ENCODE assay signal across 19 cellular contexts in genomic region chr7:131459256-131459655, GRCh38.
DNase-seq lines count a peak whose midpoint lies in the region; ATAC-seq and TF ChIP-seq lines count a peak whose summit lies in the region.
"Had no signal": no experiment of that assay in that cellular context is flagged by ENCODE, and none has a peak within 500 bp of the region (broad histone marks: within the 10 kb centered on the region; RNA-seq: fewer than 3 reads in every experiment).

No MANE protein-coding gene starts in this region.

- no peak overlapping the region for H3K27ac ChIP-seq in GM23248
- no peak overlapping the region for H3K27ac ChIP-seq in endodermal cell (ENCODE audit: low read depth, low read length)
- H3K27ac ChIP-seq in mesendoderm (ENCODE audit: low read depth, low read length): no peak overlapping the region
- H3K27ac ChIP-seq: esophagus muscularis mucosa had no signal

- no peaks in the 10 kb centered on the region for H4K20me1 ChIP-seq in GM23248 (ENCODE audit: insufficient read depth)

- H3K36me3 ChIP-seq in GM23248 (ENCODE audit: low read depth): peaks cover 26% of the 10 kb centered on the region
- H3K36me3 ChIP-seq in endodermal cell (ENCODE audit: control insufficient read depth, insufficient read depth, low read length): peaks cover 65% of the 10 kb centered on the region
- H3K36me3 ChIP-seq in mesendoderm (ENCODE audit: control insufficient read depth, insufficient read depth, low read length): no peaks in the 10 kb centered on the region

- H2AFZ ChIP-seq in GM23248: no peak overlapping the region

- no peak overlapping the region for H2AK5ac ChIP-seq in mesendoderm (ENCODE audit: low read length)

- H4K5ac ChIP-seq in mesendoderm (ENCODE audit: low read length): no peak overlapping the region

- no peaks in the 10 kb centered on the region; the same call in 1 of the 2 replicates for H3K9me2 ChIP-seq in GM23248 (ENCODE audit: insufficient read depth)

- H3K79me1 ChIP-seq in mesendoderm (ENCODE audit: low read length): no peaks in the 10 kb centered on the region

- no peak overlapping the region for H3K18ac ChIP-seq in mesendoderm (ENCODE audit: low read length)

- no peak overlapping the region for H3K23ac ChIP-seq in mesendoderm (ENCODE audit: low read length)

- H3K79me2 ChIP-seq in GM23248 (ENCODE audit: insufficient read depth) (peaks cover 28% of the 10 kb centered on the region; the same call in 1 of the 2 replicates), mesendoderm (ENCODE audit: control insufficient read depth, insufficient read depth, low read length) (no peaks in the 10 kb centered on the region)

- TF ChIP-seq CTCF in endodermal cell (conservative IDR thresholded peaks at IDR 0.05): no peak
- TF ChIP-seq CTCF in glutamatergic neuron (IDR thresholded peaks at IDR 0.05; ENCODE audit: partially characterized antibody, unreplicated experiment): no peak
- TF ChIP-seq CTCF in GM13977 (IDR thresholded peaks at IDR 0.05; ENCODE audit: extremely low read depth, insufficient read depth, missing control alignments): no peak

- WGBS in GM23248 (ENCODE audit: low coverage in 1 of 2, low lambda C conversion rate in 2 of 2, missing lambda C conversion rate in 2 of 2), 2 experiments: 97 to 100% methylated on average over 1 of the region's 1 CpG
- 90% methylated on average over 1 of the region's 1 CpG; no CpG with 5 or more reads in 1 of the 2 experiments for WGBS in endodermal cell (ENCODE audit: insufficient coverage in 1 of 2, insufficient read length in 1 of 2), 2 experiments
- WGBS in mesendoderm (ENCODE audit: extremely low coverage, insufficient coverage, low lambda C conversion rate): no CpG with 5 or more reads among the region's 1 CpG

- H3K9me3 ChIP-seq in GM23248 (ENCODE audit: low read depth): no peaks in the 10 kb centered on the region
- peaks cover 7% of the 10 kb centered on the region for H3K9me3 ChIP-seq in endodermal cell (ENCODE audit: control insufficient read depth, low read length)
- H3K9me3 ChIP-seq: esophagus muscularis mucosa, MG63 had no signal

- H3K9ac ChIP-seq in GM23248: no peak overlapping the region
- no peak overlapping the region for H3K9ac ChIP-seq in endodermal cell (ENCODE audit: extremely low read depth, low read length, poor library complexity, severe bottlenecking)
- no peak overlapping the region for H3K9ac ChIP-seq in mesendoderm (ENCODE audit: low read length)

- H3K27me3 Mint-ChIP-seq in endodermal cell (ENCODE audit: insufficient read depth) (no peaks in the 10 kb centered on the region), glutamatergic neuron (ENCODE audit: unreplicated experiment) (no peaks in the 10 kb centered on the region)
- H3K27me3 Mint-ChIP-seq: B cell, T-helper 17 cell had no signal

- no peak for ATAC-seq in GM19395 (IDR thresholded peaks at IDR 0.05; ENCODE audit: unreplicated experiment)
- ATAC-seq: stimulated activated effector memory CD8-positive, alpha-beta T cell treated with anti-CD3 and anti-CD28 coated beads, Interleukin-12 subunit alpha, Interleukin-12 subunit beta, amount 100 ng/mL, for 72 hours; T-helper 17 cell had no signal

- no peaks in the 10 kb centered on the region for H3K9me3 Mint-ChIP-seq in endodermal cell
- peaks cover 3% of the 10 kb centered on the region for H3K9me3 Mint-ChIP-seq in glutamatergic neuron (ENCODE audit: unreplicated experiment)
- H3K9me3 Mint-ChIP-seq: activated T-helper 2 cell treated with anti-CD3 and anti-CD28 coated beads, Interferon-gamma antibody, Interleukin-2, Interleukin-4, amounts not matched to agents 10 μg/mL and 5 μg/mL and 100 μg/mL, durations not matched to agents 14 hours and 24 hours and 36 hours; neural crest cell; stimulated activated effector memory CD8-positive, alpha-beta T cell treated with anti-CD3 and anti-CD28 coated beads, Interleukin-12 subunit alpha, Interleukin-12 subunit beta, amount 100 ng/mL, for 72 hours had no signal

- H3K56ac ChIP-seq in mesendoderm (ENCODE audit: low read length): no peak overlapping the region

- peaks cover 55% of the 10 kb centered on the region for H3K36me3 Mint-ChIP-seq in endodermal cell (ENCODE audit: low read depth)
- no peaks in the 10 kb centered on the region for H3K36me3 Mint-ChIP-seq in glutamatergic neuron (ENCODE audit: unreplicated experiment)

- H3K4me1 ChIP-seq in GM23248 (ENCODE audit: insufficient read depth): peaks cover 3% of the 10 kb centered on the region; the same call in 1 of the 2 replicates
- H3K4me1 ChIP-seq in endodermal cell (ENCODE audit: control insufficient read depth, insufficient read depth, low read length): no peaks in the 10 kb centered on the region
- H3K4me1 ChIP-seq in mesendoderm (ENCODE audit: control insufficient read depth, low read depth, low read length): no peaks in the 10 kb centered on the region

- H3K4me1 Mint-ChIP-seq in endodermal cell: peaks cover 4% of the 10 kb centered on the region
- H3K4me1 Mint-ChIP-seq in glutamatergic neuron (ENCODE audit: low read depth, unreplicated experiment): peaks cover 9% of the 10 kb centered on the region
- H3K4me1 Mint-ChIP-seq: mesothelial cell of epicardium, neural crest cell had no signal

- no peak overlapping the region for H2BK120ac ChIP-seq in mesendoderm (ENCODE audit: low read depth, low read length)

- no peak overlapping the region for H2BK5ac ChIP-seq in mesendoderm (ENCODE audit: low read length)

- no peak overlapping the region for H2BK15ac ChIP-seq in mesendoderm (replicated peaks; ENCODE audit: low read depth)

- H3K4me3 ChIP-seq in GM23248 (no peak overlapping the region), endodermal cell (ENCODE audit: low read length) (no peak overlapping the region), mesendoderm (ENCODE audit: low read length) (no peak overlapping the region)
- H3K4me3 ChIP-seq: esophagus muscularis mucosa, MG63 had no signal

- H3F3A ChIP-seq in GM23248 (ENCODE audit: insufficient read depth): peaks cover 4% of the 10 kb centered on the region; the same call in 1 of the 2 replicates

- no peak overlapping the region for H4K8ac ChIP-seq in mesendoderm (ENCODE audit: low read depth, low read length)

- H3K4me2 ChIP-seq in GM23248 (ENCODE audit: unreplicated experiment) (no peak overlapping the region), mesendoderm (ENCODE audit: low read length) (no peak overlapping the region)

- H3K4ac ChIP-seq in mesendoderm (ENCODE audit: low read depth, low read length): no peak overlapping the region

- DNase-seq in GM23248 (peak; percentile 16), NCI-H226 (peak; percentile 41), endodermal cell (no peak), mesendoderm (peak; percentile 73), glutamatergic neuron (no peak), NCI-H1694 (lab: John Stamatoyannopoulos, UW) (no peak), GM13977 (ENCODE audit: low spot score) (no peak)
- DNase-seq: MG63, NCI-H1694 treated with DMSO at 0.1 percent for 48 hours, NCI-H446 treated with DMSO at 0.1 percent for 48 hours, SHP77 treated with DMSO at 0.1 percent for 48 hours, T-helper 17 cell had no signal

- in situ Hi-C loops in GM23248 (cut with MboI) (no loop called here), GM13977 (cut with MboI; ENCODE audit: low pct_unique_long_range_greater_than_20kb, low sequenced_read_pairs, unreplicated experiment) (no loop called here)

- no peaks in the 10 kb centered on the region for H3K27me3 ChIP-seq in GM23248 (replicated peaks; ENCODE audit: insufficient read depth)
- no peaks in the 10 kb centered on the region for H3K27me3 ChIP-seq in endodermal cell (ENCODE audit: control insufficient read depth, insufficient read depth, low read length, poor library complexity, severe bottlenecking)
- H3K27me3 ChIP-seq in mesendoderm (ENCODE audit: insufficient read depth, low read length, poor library complexity): no peaks in the 10 kb centered on the region
- H3K27me3 ChIP-seq: esophagus muscularis mucosa, MG63 had no signal

- H3K27ac Mint-ChIP-seq in endodermal cell (peak overlapping the region; percentile 42), glutamatergic neuron (ENCODE audit: unreplicated experiment) (no peak overlapping the region)
- H3K27ac Mint-ChIP-seq: B cell; mesothelial cell of epicardium; stimulated activated effector memory CD8-positive, alpha-beta T cell treated with anti-CD3 and anti-CD28 coated beads, Interleukin-12 subunit alpha, Interleukin-12 subunit beta, amount 100 ng/mL, for 72 hours; T-helper 17 cell had no signal

- no peak overlapping the region for H3K4me3 Mint-ChIP-seq in endodermal cell
- H3K4me3 Mint-ChIP-seq in glutamatergic neuron (ENCODE audit: unreplicated experiment): no peak overlapping the region
- H3K4me3 Mint-ChIP-seq: B cell; mesothelial cell of epicardium; neural crest cell; stimulated activated effector memory CD8-positive, alpha-beta T cell treated with anti-CD3 and anti-CD28 coated beads, Interleukin-12 subunit alpha, Interleukin-12 subunit beta, amount 100 ng/mL, for 72 hours; T-helper 17 cell had no signal

Comparison
In these comparisons a context has a peak if more than half of its experiments do, and no peak if none do; other contexts are left out.
1. DNase-seq: peak in GM23248 (single experiment), NCI-H226 (single experiment) and mesendoderm (single experiment); none in endodermal cell (single experiment), glutamatergic neuron (single experiment), NCI-H1694 (single experiment) and GM13977 (single experiment).